ENCODE assay signal across 8 cellular contexts in genomic region chr22:22748297-22748743, GRCh38.
DNase-seq lines count a peak whose midpoint lies in the region; TF ChIP-seq lines count a peak whose summit lies in the region.

No MANE protein-coding gene starts in this region.

- H3K9me3 ChIP-seq in OCI-LY1 (ENCODE audit: low read length), result no peaks in the 10 kb centered on the region
- H3K9me3 ChIP-seq in spleen, result no peaks in the 10 kb centered on the region

- DNase-seq in AG20443 (ENCODE audit: low spot score) (peak; percentile 67), amniotic stem cell (lab: John Stamatoyannopoulos, UW) (peak; percentile 16), hepatic stellate cell (ENCODE audit: low spot score) (peak; percentile 29), spleen (no peak), NCI-H748 (lab: John Stamatoyannopoulos, UW; ENCODE audit: unreplicated experiment) (no peak), NCI-H774 (lab: John Stamatoyannopoulos, UW) (no peak)

- no peak for TF ChIP-seq POLR2A in spleen (IDR thresholded peaks at IDR 0.05)

- H3K27me3 ChIP-seq in OCI-LY1 (ENCODE audit: insufficient read depth, low read length) (no peaks in the 10 kb centered on the region), spleen (replicated peaks in 1 of 7) (no peaks in the 10 kb centered on the region)

- WGBS in spleen, 5 donors, result 52 to 79% (median 54%) methylated on average over 3 to 5 of the region's 5 CpGs

- TF ChIP-seq CTCF in GM12872 (IDR thresholded peaks at IDR 0.05; ENCODE audit: insufficient read depth, low read depth, low read length), result peak; percentile 71
- TF ChIP-seq CTCF in OCI-LY1 (IDR thresholded peaks at IDR 0.05; ENCODE audit: low read length), result peak; percentile 61
- TF ChIP-seq CTCF in spleen (IDR thresholded peaks at IDR 0.05 in 8 of 11, conservative IDR thresholded peaks at IDR 0.05 in 3 of 11), result peak; percentile 26 to 84 (median 69)

- no peaks in the 10 kb centered on the region for H3K79me2 ChIP-seq in OCI-LY1 (ENCODE audit: insufficient read depth, low read length)

- no peak overlapping the region for H3K27ac ChIP-seq in OCI-LY1 (ENCODE audit: low read depth, low read length, poor library complexity, severe bottlenecking)
- no peak overlapping the region for H3K27ac ChIP-seq in spleen

- H3K4me1 ChIP-seq in OCI-LY1 (ENCODE audit: insufficient read depth, low read length, severe bottlenecking) (peaks cover 33% of the 10 kb centered on the region), spleen (peaks cover 0 to 40% (median 31%) of the 10 kb centered on the region in 6 donors)

- H3K4me3 ChIP-seq in OCI-LY1 (ENCODE audit: low read depth, low read length, poor library complexity, severe bottlenecking) (no peak overlapping the region), spleen (no peak overlapping the region)

- H4K20me1 ChIP-seq in OCI-LY1 (ENCODE audit: insufficient read depth, low read length), result no peaks in the 10 kb centered on the region

- H3K9ac ChIP-seq in OCI-LY1 (ENCODE audit: low read length), result no peak overlapping the region

- no peaks in the 10 kb centered on the region for H3K9me2 ChIP-seq in OCI-LY1 (ENCODE audit: low read depth, low read length)

- H3K36me3 ChIP-seq in OCI-LY1 (ENCODE audit: insufficient read depth, low read length), result no peaks in the 10 kb centered on the region
- H3K36me3 ChIP-seq in spleen, result no peaks in the 10 kb centered on the region

- no peak overlapping the region for H3K4me2 ChIP-seq in OCI-LY1 (ENCODE audit: low read length)

- no peak overlapping the region for H2AFZ ChIP-seq in OCI-LY1 (ENCODE audit: low read length)

- intact Hi-C loops in spleen (cut with DNase I; ENCODE audit: low total_unique reads), result no loop called here

- H3F3A ChIP-seq in OCI-LY1 (ENCODE audit: insufficient read depth, low read length), result no peaks in the 10 kb centered on the region

Comparison
In these comparisons a context has a peak if more than half of its experiments do, and no peak if none do; other contexts are left out.
1. DNase-seq: peak in AG20443 (single experiment), amniotic stem cell (single experiment) and hepatic stellate cell (single experiment); none in spleen (single experiment), NCI-H748 (single experiment) and NCI-H774 (single experiment).
2. Peak in every context shown above with its lines, with median percentiles within 50 percentile points of each other: CTCF ChIP-seq.